In genomic region chr9:133030317-133031129, GRCh38 we compare ENCODE assay signal across 8 cellular contexts. TPM values are rescaled to one million over a fixed set of nuclear protein-coding genes. Genes with fewer than 3 reads are reported as not detected.
DNase-seq lines count a peak whose midpoint lies in the region; ATAC-seq and TF ChIP-seq lines count a peak whose summit lies in the region.

GTF3C5 (plus strand) TSS chr9:133030997; CDS start chr9:133031012, 15 bp downstream.

- no peaks in the 10 kb centered on the region for H3K27me3 Mint-ChIP-seq in activated T-helper 17 cell treated with anti-CD3 and anti-CD28 coated beads, Interleukin-2, amount 50 U/mL, for 72 hours
- H3K27me3 Mint-ChIP-seq in naive thymus-derived CD4-positive, alpha-beta T cell = no peaks in the 10 kb centered on the region
- H3K27me3 Mint-ChIP-seq in stimulated activated naive B cell treated with anti-CD40 and anti-IgM and Interleukin-4, amounts not matched to agents 10 μg/mL and 1 μg/mL and 100 μg/mL, for 72 hours = no peaks in the 10 kb centered on the region

- H3K4me1 ChIP-seq in fibroblast of lung (ENCODE audit: control insufficient read depth, extremely low read depth, insufficient read depth, low read length) = peaks cover 4% of the 10 kb centered on the region
- peaks cover 13 to 25% of the 10 kb centered on the region in 2 donors for H3K4me1 ChIP-seq in naive thymus-derived CD4-positive, alpha-beta T cell (ENCODE audit: control insufficient read depth in 2 of 2, insufficient read depth in 2 of 2, low read length in 2 of 2)

- H3K79me2 ChIP-seq in fibroblast of lung (ENCODE audit: control insufficient read depth, insufficient read depth, low read length) = peaks cover 46% of the 10 kb centered on the region

- TF ChIP-seq CTCF in LNCaP clone FGC (IDR thresholded peaks at IDR 0.05; ENCODE audit: control insufficient read depth, extremely low read depth, insufficient read depth) = no peak
- TF ChIP-seq CTCF in RWPE1 (conservative IDR thresholded peaks at IDR 0.05; ENCODE audit: low read depth) = no peak
- no peak for TF ChIP-seq CTCF in fibroblast of lung (conservative IDR thresholded peaks at IDR 0.05 in 1 of 2, IDR thresholded peaks at IDR 0.05 in 1 of 2; ENCODE audit: low read depth in 1 of 2, low read length in 2 of 2)

- H3K9me3 Mint-ChIP-seq in activated T-helper 17 cell treated with anti-CD3 and anti-CD28 coated beads, Interleukin-2, amount 50 U/mL, for 72 hours = no peaks in the 10 kb centered on the region
- H3K9me3 Mint-ChIP-seq in naive thymus-derived CD4-positive, alpha-beta T cell = no peaks in the 10 kb centered on the region
- H3K9me3 Mint-ChIP-seq in stimulated activated naive B cell treated with anti-CD40 and anti-IgM and Interleukin-4, amounts not matched to agents 10 μg/mL and 1 μg/mL and 100 μg/mL, for 72 hours = peaks cover 0 to 4% of the 10 kb centered on the region in 2 donors

- POLR2A ChIA-PET in RWPE1 (lab: Yijun Ruan, JAX; ENCODE audit: low non-redundant PET) = interaction anchor here (0.6 to 1.4 kb wide), 8 partner anchors 28 to 646 kb away, joined by 3 to 5 read pairs (median 3); partner anchors contain the start of gene CACFD1
- POLR2A ChIA-PET in naive thymus-derived CD4-positive, alpha-beta T cell (lab: Charles Lee) = interaction anchor here (0.6 to 3.1 kb wide), 25 partner anchors 9 to 789 kb away, joined by 3 to 18 read pairs (median 4); partner anchors contain the start of genes CACFD1, RALGDS, SURF1 and SURF2

- H3K4me3 ChIP-seq in LNCaP clone FGC (ENCODE audit: low read depth, low read length) = peak within 1 kb of the TSS; percentile 97
- peak within 1 kb of the TSS; percentile 93 to 100 (median 98) for H3K4me3 ChIP-seq in fibroblast of lung (replicated peaks in 1 of 4; ENCODE audit: control extremely low read depth in 1 of 4, insufficient read depth in 1 of 4, low read depth in 3 of 4, low read length in 4 of 4)
- peak within 1 kb of the TSS; percentile 83 for H3K4me3 ChIP-seq in naive thymus-derived CD4-positive, alpha-beta T cell (ENCODE audit: low read length)

- H3K9ac ChIP-seq in fibroblast of lung (ENCODE audit: insufficient read depth, low read length) = peak within 1 kb of the TSS; percentile 92

- peak within 1 kb of the TSS; percentile 96 for H3K27ac Mint-ChIP-seq in activated T-helper 17 cell treated with anti-CD3 and anti-CD28 coated beads, Interleukin-2, amount 50 U/mL, for 72 hours
- peak within 1 kb of the TSS; percentile 94 to 99 (median 98) for H3K27ac Mint-ChIP-seq in naive thymus-derived CD4-positive, alpha-beta T cell
- peak within 1 kb of the TSS; percentile 96 for H3K27ac Mint-ChIP-seq in stimulated activated naive B cell treated with anti-CD40 and anti-IgM and Interleukin-4, amounts not matched to agents 10 μg/mL and 1 μg/mL and 100 μg/mL, for 72 hours

- intact Hi-C loops in naive thymus-derived CD4-positive, alpha-beta T cell (cut with micrococcal nuclease) = loop anchor here (1.0 to 5.0 kb wide), 14 partner anchors 8 to 1763 kb away; partner anchors contain the start of genes RALGDS (in 2 of the 2), TSC1 (in 2 of the 2), CACFD1 (in 1 of the 2) and MED22 (in 1 of the 2)

- H3K4me3 Mint-ChIP-seq in activated T-helper 17 cell treated with anti-CD3 and anti-CD28 coated beads, Interleukin-2, amount 50 U/mL, for 72 hours = peak within 1 kb of the TSS; percentile 95
- H3K4me3 Mint-ChIP-seq in naive thymus-derived CD4-positive, alpha-beta T cell = peak within 1 kb of the TSS; percentile 87 to 100 (median 98)
- peak within 1 kb of the TSS; percentile 90 to 99 for H3K4me3 Mint-ChIP-seq in stimulated activated naive B cell treated with anti-CD40 and anti-IgM and Interleukin-4, amounts not matched to agents 10 μg/mL and 1 μg/mL and 100 μg/mL, for 72 hours

- no peaks in the 10 kb centered on the region for H3K9me3 ChIP-seq in fibroblast of lung (ENCODE audit: control insufficient read depth, insufficient read depth, low read depth, low read length)
- H3K9me3 ChIP-seq in naive thymus-derived CD4-positive, alpha-beta T cell (ENCODE audit: control insufficient read depth in 2 of 3, low read length in 3 of 3) = no peaks in the 10 kb centered on the region

- peak; percentile 97 for ATAC-seq in activated T-helper 17 cell treated with anti-CD3 and anti-CD28 coated beads, Interleukin-2, amount 50 U/mL, for 72 hours (replicated peaks)
- peak; percentile 98 for ATAC-seq in naive thymus-derived CD4-positive, alpha-beta T cell
- ATAC-seq in stimulated activated naive B cell treated with anti-CD40 and anti-IgM and Interleukin-4, amounts not matched to agents 10 μg/mL and 1 μg/mL and 100 μg/mL, for 72 hours (replicated peaks) = peak; percentile 96

- H3K36me3 ChIP-seq in fibroblast of lung (ENCODE audit: control insufficient read depth, insufficient read depth, low read length) = peaks cover 2% of the 10 kb centered on the region
- H3K36me3 ChIP-seq in naive thymus-derived CD4-positive, alpha-beta T cell (ENCODE audit: control insufficient read depth in 2 of 3, insufficient read depth in 3 of 3, low read length in 3 of 3) = peaks cover 0 to 11% (median 0%) of the 10 kb centered on the region in 3 experiments

- peaks cover 31% of the 10 kb centered on the region for H3K36me3 Mint-ChIP-seq in activated T-helper 17 cell treated with anti-CD3 and anti-CD28 coated beads, Interleukin-2, amount 50 U/mL, for 72 hours (ENCODE audit: low read depth)
- peaks cover 0 to 11% (median 0%) of the 10 kb centered on the region in 5 donors for H3K36me3 Mint-ChIP-seq in naive thymus-derived CD4-positive, alpha-beta T cell
- peaks cover 16 to 21% of the 10 kb centered on the region in 2 donors for H3K36me3 Mint-ChIP-seq in stimulated activated naive B cell treated with anti-CD40 and anti-IgM and Interleukin-4, amounts not matched to agents 10 μg/mL and 1 μg/mL and 100 μg/mL, for 72 hours

- H3K27me3 ChIP-seq in fibroblast of lung (ENCODE audit: control insufficient read depth, insufficient read depth, low read length) = no peaks in the 10 kb centered on the region
- H3K27me3 ChIP-seq in naive thymus-derived CD4-positive, alpha-beta T cell (ENCODE audit: control insufficient read depth in 2 of 2, insufficient read depth in 2 of 2, low read length in 2 of 2) = no peaks in the 10 kb centered on the region

- peak within 1 kb of the TSS; percentile 77 for H2AFZ ChIP-seq in fibroblast of lung (ENCODE audit: low read length)

- H4K20me1 ChIP-seq in fibroblast of lung (ENCODE audit: control insufficient read depth, extremely low read depth, insufficient read depth, low read length) = no peaks in the 10 kb centered on the region

- peaks cover 25% of the 10 kb centered on the region for H3K4me1 Mint-ChIP-seq in activated T-helper 17 cell treated with anti-CD3 and anti-CD28 coated beads, Interleukin-2, amount 50 U/mL, for 72 hours
- H3K4me1 Mint-ChIP-seq in naive thymus-derived CD4-positive, alpha-beta T cell = peaks cover 34 to 81% (median 59%) of the 10 kb centered on the region in 7 donors
- H3K4me1 Mint-ChIP-seq in stimulated activated naive B cell treated with anti-CD40 and anti-IgM and Interleukin-4, amounts not matched to agents 10 μg/mL and 1 μg/mL and 100 μg/mL, for 72 hours = peaks cover 34 to 56% of the 10 kb centered on the region in 2 donors

- H3K27ac ChIP-seq in RWPE1 = peak within 1 kb of the TSS; percentile 87
- H3K27ac ChIP-seq in fibroblast of lung (ENCODE audit: insufficient read depth, low read length) = peak within 1 kb of the TSS; percentile 88
- peak within 1 kb of the TSS; percentile 90 for H3K27ac ChIP-seq in naive thymus-derived CD4-positive, alpha-beta T cell (ENCODE audit: low read depth, low read length)

- DNase-seq in Daoy (ENCODE audit: low read depth) = peak; percentile 98
- DNase-seq in GOT3 (lab: John Stamatoyannopoulos, UW) = peak; percentile 80
- peak; percentile 99 for DNase-seq in LNCaP clone FGC (ENCODE audit: low read depth)
- peak; percentile 100 for DNase-seq in RWPE1 (ENCODE audit: low spot score)
- peak; percentile 99 to 100 for DNase-seq in fibroblast of lung (ENCODE audit: low read depth in 2 of 2)
- peak; percentile 77 to 97 (median 94) for DNase-seq in naive thymus-derived CD4-positive, alpha-beta T cell
- DNase-seq in stimulated activated naive B cell treated with anti-CD40 and anti-IgM and Interleukin-4, amounts not matched to agents 10 μg/mL and 1 μg/mL and 100 μg/mL, for 72 hours = peak; percentile 94

- CTCF ChIA-PET in RWPE1 (lab: Yijun Ruan, JAX) = interaction anchor here (1.3 to 2.5 kb wide), 4 partner anchors 8 to 117 kb away, joined by 6 to 12 read pairs (median 10); no protein-coding TSS in a partner anchor
- CTCF ChIA-PET in naive thymus-derived CD4-positive, alpha-beta T cell (lab: Charles Lee) = interaction anchor here (0.7 to 1.7 kb wide), 5 partner anchors 8 to 317 kb away, joined by 3 to 6 read pairs (median 3); partner anchors contain the start of genes MED22 and RPL7A

- H3K4me2 ChIP-seq in fibroblast of lung (ENCODE audit: extremely low read depth, insufficient read depth, low read length) = peak within 1 kb of the TSS; percentile 87

RNA-seq across cellular contexts. Expression of gene GTF3C5, which starts in this region (rescaled TPM):
- 118 and 133 TPM in 2 replicates for total RNA-seq in Daoy (2014; rRNA removed; shearing (Covaris generic))
- 100 to 1,000 TPM in 1 of 2 donors, 10 to 100 TPM in 1; 83.3 to 118 TPM for total RNA-seq in activated T-helper 17 cell treated with anti-CD3 and anti-CD28 coated beads, Interleukin-2, amount 50 U/mL, for 72 hours
- 32.4 TPM in 2 replicates for total RNA-seq in fibroblast of lung
- polyA plus RNA-seq in fibroblast of lung = 32.2 and 44.1 TPM in 2 replicates
- polyA plus RNA-seq in fibroblast of lung (2012) = 28.8 and 45.9 TPM in 2 replicates
- 86.4 and 156 TPM in 2 replicates for polyA minus RNA-seq in fibroblast of lung (ENCODE audit: low replicate concordance)
- total RNA-seq in naive thymus-derived CD4-positive, alpha-beta T cell = 10 to 100 TPM; 43.9 to 77.9 (median 73.9) TPM
- polyA plus RNA-seq in naive thymus-derived CD4-positive, alpha-beta T cell = 10 to 100 TPM; 39.9 to 48.8 TPM

Comparison
In these comparisons a context has a peak if more than half of its experiments do, and no peak if none do; other contexts are left out.
1. Peak in every context shown above with its lines: DNase-seq, ATAC-seq, H3K4me3 ChIP-seq and H3K27ac ChIP-seq.